Comparison of ENCODE assay signal across 1 cellular context in genomic region chr7:140744005-140744404, GRCh38.
TF ChIP-seq lines count a peak whose summit lies in the region.

No MANE protein-coding gene starts in this region.

TF ChIP-seq in HepG2, 621 proteins besides CTCF, POLR2A, EP300 and RAD21 (continued from another document and continues in another):
- TF ChIP-seq AKNA (CRISPR knock-in tag; IDR thresholded peaks at IDR 0.05; ENCODE audit: borderline replicate concordance) = no peak
- peak; percentile 40; the same call in 1 of the 2 replicates for TF ChIP-seq ZBTB7B (CRISPR knock-in tag; IDR thresholded peaks at IDR 0.05)
- TF ChIP-seq ZBTB10 (CRISPR knock-in tag; IDR thresholded peaks at IDR 0.05; ENCODE audit: borderline replicate concordance) = peak; percentile 99
- TF ChIP-seq, protein P1, sequence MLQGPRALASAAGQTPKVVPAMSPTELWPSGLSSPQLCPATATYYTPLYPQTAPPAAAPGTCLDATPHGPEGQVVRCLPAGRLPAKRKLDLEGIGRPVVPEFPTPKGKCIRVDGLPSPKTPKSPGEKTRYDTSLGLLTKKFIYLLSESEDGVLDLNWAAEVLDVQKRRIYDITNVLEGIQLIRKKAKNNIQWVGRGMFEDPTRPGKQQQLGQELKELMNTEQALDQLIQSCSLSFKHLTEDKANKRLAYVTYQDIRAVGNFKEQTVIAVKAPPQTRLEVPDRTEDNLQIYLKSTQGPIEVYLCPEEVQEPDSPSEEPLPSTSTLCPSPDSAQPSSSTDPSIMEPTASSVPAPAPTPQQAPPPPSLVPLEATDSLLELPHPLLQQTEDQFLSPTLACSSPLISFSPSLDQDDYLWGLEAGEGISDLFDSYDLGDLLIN (CRISPR knock-in tag; IDR thresholded peaks at IDR 0.05; ENCODE audit: borderline replicate concordance) = no peak
- no peak for TF ChIP-seq ZNF446 (CRISPR knock-in tag; IDR thresholded peaks at IDR 0.05)
- TF ChIP-seq RFXAP (CRISPR knock-in tag; IDR thresholded peaks at IDR 0.05; ENCODE audit: borderline replicate concordance) = 0 out of 2 replicates have a peak, but pooled peaks have one; percentile 22
- TF ChIP-seq ZNF709 (CRISPR knock-in tag; IDR thresholded peaks at IDR 0.05) = no peak
- TF ChIP-seq ZNF563 (CRISPR knock-in tag; IDR thresholded peaks at IDR 0.05) = no peak
- TF ChIP-seq FOXA3 (CRISPR knock-in tag; IDR thresholded peaks at IDR 0.05) = peak; percentile 41; the same call in 1 of the 2 replicates
- TF ChIP-seq, protein P2, sequence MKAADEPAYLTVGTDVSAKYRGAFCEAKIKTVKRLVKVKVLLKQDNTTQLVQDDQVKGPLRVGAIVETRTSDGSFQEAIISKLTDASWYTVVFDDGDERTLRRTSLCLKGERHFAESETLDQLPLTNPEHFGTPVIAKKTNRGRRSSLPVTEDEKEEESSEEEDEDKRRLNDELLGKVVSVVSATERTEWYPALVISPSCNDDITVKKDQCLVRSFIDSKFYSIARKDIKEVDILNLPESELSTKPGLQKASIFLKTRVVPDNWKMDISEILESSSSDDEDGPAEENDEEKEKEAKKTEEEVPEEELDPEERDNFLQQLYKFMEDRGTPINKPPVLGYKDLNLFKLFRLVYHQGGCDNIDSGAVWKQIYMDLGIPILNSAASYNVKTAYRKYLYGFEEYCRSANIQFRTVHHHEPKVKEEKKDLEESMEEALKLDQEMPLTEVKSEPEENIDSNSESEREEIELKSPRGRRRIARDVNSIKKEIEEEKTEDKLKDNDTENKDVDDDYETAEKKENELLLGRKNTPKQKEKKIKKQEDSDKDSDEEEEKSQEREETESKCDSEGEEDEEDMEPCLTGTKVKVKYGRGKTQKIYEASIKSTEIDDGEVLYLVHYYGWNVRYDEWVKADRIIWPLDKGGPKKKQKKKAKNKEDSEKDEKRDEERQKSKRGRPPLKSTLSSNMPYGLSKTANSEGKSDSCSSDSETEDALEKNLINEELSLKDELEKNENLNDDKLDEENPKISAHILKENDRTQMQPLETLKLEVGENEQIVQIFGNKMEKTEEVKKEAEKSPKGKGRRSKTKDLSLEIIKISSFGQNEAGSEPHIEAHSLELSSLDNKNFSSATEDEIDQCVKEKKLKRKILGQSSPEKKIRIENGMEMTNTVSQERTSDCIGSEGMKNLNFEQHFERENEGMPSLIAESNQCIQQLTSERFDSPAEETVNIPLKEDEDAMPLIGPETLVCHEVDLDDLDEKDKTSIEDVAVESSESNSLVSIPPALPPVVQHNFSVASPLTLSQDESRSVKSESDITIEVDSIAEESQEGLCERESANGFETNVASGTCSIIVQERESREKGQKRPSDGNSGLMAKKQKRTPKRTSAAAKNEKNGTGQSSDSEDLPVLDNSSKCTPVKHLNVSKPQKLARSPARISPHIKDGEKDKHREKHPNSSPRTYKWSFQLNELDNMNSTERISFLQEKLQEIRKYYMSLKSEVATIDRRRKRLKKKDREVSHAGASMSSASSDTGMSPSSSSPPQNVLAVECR (CRISPR knock-in tag; IDR thresholded peaks at IDR 0.05; ENCODE audit: borderline replicate concordance) = no peak; the same call in 1 of the 2 replicates
- no peak for TF ChIP-seq ZNF530 (CRISPR knock-in tag; IDR thresholded peaks at IDR 0.05; ENCODE audit: low read depth)
- TF ChIP-seq, protein P3, sequence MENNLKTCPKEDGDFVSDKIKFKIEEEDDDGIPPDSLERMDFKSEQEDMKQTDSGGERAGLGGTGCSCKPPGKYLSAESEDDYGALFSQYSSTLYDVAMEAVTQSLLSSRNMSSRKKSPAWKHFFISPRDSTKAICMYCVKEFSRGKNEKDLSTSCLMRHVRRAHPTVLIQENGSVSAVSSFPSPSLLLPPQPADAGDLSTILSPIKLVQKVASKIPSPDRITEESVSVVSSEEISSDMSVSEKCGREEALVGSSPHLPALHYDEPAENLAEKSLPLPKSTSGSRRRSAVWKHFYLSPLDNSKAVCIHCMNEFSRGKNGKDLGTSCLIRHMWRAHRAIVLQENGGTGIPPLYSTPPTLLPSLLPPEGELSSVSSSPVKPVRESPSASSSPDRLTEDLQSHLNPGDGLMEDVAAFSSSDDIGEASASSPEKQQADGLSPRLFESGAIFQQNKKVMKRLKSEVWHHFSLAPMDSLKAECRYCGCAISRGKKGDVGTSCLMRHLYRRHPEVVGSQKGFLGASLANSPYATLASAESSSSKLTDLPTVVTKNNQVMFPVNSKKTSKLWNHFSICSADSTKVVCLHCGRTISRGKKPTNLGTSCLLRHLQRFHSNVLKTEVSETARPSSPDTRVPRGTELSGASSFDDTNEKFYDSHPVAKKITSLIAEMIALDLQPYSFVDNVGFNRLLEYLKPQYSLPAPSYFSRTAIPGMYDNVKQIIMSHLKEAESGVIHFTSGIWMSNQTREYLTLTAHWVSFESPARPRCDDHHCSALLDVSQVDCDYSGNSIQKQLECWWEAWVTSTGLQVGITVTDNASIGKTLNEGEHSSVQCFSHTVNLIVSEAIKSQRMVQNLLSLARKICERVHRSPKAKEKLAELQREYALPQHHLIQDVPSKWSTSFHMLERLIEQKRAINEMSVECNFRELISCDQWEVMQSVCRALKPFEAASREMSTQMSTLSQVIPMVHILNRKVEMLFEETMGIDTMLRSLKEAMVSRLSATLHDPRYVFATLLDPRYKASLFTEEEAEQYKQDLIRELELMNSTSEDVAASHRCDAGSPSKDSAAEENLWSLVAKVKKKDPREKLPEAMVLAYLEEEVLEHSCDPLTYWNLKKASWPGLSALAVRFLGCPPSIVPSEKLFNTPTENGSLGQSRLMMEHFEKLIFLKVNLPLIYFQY (CRISPR knock-in tag; IDR thresholded peaks at IDR 0.05; ENCODE audit: borderline replicate concordance) = no peak
- no peak for TF ChIP-seq ZBTB49 (CRISPR knock-in tag; IDR thresholded peaks at IDR 0.05; ENCODE audit: borderline replicate concordance)
- no peak for TF ChIP-seq SNAPC2 (CRISPR knock-in tag; IDR thresholded peaks at IDR 0.05)
- no peak for TF ChIP-seq NR3C1 (CRISPR knock-in tag; IDR thresholded peaks at IDR 0.05)
- no peak for TF ChIP-seq BHLHE40 (IDR thresholded peaks at IDR 0.05; ENCODE audit: low read length)
- no peak for TF ChIP-seq SRSF1 (optimal IDR thresholded peaks at IDR 0.05; ENCODE audit: low read depth, low read length)
- peak; percentile 70 for TF ChIP-seq ARID5B (CRISPR knock-in tag; IDR thresholded peaks at IDR 0.05)
- no peak for TF ChIP-seq RFXANK (CRISPR knock-in tag; IDR thresholded peaks at IDR 0.05)
- TF ChIP-seq DNMT1 (CRISPR knock-in tag; IDR thresholded peaks at IDR 0.05) = no peak
- TF ChIP-seq EEA1 (CRISPR knock-in tag; IDR thresholded peaks at IDR 0.05; ENCODE audit: borderline replicate concordance) = no peak
- peak; percentile 56; the same call in 1 of the 2 replicates for TF ChIP-seq GFI1 (CRISPR knock-in tag; IDR thresholded peaks at IDR 0.05; ENCODE audit: borderline replicate concordance)
- no peak for TF ChIP-seq TSC22D2 (CRISPR knock-in tag; IDR thresholded peaks at IDR 0.05; ENCODE audit: borderline replicate concordance)
- TF ChIP-seq TBX3 (IDR thresholded peaks at IDR 0.05; ENCODE audit: borderline replicate concordance) = no peak
- TF ChIP-seq JDP2 (CRISPR knock-in tag; IDR thresholded peaks at IDR 0.05; ENCODE audit: borderline replicate concordance) = no peak
- no peak for TF ChIP-seq HMGXB4 (CRISPR knock-in tag; IDR thresholded peaks at IDR 0.05; ENCODE audit: borderline replicate concordance in 1 of 2, low read depth in 1 of 2)
